1 cellular context compared by ENCODE assay signal in the genomic region with DNA sequence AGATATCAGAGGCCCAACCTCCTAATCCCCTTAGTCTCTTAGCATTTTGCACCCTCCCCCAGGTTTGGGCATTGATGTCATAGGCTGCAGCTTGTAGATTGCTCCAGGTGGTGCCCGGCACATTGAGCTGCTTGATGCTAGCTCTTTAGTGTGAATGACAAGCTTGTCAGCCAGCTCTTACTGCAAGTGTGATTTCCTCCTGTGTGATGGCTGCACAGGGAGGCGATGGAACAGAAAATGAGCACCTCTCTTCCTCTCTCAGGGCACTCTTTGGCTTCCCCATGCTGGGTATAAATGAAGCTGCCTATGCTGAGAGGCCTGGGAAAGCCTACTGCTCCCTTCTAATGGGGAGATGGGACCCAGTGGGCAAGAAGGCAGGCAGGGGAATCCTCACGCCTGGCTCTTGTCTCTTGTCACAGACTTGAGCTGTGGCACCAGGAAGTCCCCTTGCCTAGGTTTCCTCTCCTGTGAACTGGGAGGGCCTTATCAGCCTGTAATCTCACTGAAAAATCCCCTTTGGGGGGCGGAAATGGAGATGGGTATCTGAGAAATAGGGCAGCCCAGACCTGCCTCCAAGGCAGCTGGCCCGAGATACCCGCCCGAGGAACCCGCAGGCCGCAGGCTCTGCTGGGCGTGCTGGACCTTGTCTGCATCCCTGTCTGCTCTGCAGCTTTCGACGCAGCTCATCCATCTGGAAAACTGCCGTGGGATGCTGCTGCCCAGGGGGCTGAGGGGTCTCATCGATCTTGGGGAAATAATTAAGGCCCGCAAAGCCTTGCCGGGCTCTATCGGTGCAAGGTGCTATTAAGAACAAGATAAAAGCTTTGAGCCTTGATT.
TF ChIP-seq lines count a peak whose summit lies in the region.

No MANE protein-coding gene starts in this region.

TF ChIP-seq in HepG2, 621 proteins besides CTCF, POLR2A, EP300 and RAD21 (continued from another document):
- TF ChIP-seq, protein P1, sequence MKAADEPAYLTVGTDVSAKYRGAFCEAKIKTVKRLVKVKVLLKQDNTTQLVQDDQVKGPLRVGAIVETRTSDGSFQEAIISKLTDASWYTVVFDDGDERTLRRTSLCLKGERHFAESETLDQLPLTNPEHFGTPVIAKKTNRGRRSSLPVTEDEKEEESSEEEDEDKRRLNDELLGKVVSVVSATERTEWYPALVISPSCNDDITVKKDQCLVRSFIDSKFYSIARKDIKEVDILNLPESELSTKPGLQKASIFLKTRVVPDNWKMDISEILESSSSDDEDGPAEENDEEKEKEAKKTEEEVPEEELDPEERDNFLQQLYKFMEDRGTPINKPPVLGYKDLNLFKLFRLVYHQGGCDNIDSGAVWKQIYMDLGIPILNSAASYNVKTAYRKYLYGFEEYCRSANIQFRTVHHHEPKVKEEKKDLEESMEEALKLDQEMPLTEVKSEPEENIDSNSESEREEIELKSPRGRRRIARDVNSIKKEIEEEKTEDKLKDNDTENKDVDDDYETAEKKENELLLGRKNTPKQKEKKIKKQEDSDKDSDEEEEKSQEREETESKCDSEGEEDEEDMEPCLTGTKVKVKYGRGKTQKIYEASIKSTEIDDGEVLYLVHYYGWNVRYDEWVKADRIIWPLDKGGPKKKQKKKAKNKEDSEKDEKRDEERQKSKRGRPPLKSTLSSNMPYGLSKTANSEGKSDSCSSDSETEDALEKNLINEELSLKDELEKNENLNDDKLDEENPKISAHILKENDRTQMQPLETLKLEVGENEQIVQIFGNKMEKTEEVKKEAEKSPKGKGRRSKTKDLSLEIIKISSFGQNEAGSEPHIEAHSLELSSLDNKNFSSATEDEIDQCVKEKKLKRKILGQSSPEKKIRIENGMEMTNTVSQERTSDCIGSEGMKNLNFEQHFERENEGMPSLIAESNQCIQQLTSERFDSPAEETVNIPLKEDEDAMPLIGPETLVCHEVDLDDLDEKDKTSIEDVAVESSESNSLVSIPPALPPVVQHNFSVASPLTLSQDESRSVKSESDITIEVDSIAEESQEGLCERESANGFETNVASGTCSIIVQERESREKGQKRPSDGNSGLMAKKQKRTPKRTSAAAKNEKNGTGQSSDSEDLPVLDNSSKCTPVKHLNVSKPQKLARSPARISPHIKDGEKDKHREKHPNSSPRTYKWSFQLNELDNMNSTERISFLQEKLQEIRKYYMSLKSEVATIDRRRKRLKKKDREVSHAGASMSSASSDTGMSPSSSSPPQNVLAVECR (CRISPR knock-in tag; IDR thresholded peaks at IDR 0.05; ENCODE audit: borderline replicate concordance) = no peak
- TF ChIP-seq, protein P2, sequence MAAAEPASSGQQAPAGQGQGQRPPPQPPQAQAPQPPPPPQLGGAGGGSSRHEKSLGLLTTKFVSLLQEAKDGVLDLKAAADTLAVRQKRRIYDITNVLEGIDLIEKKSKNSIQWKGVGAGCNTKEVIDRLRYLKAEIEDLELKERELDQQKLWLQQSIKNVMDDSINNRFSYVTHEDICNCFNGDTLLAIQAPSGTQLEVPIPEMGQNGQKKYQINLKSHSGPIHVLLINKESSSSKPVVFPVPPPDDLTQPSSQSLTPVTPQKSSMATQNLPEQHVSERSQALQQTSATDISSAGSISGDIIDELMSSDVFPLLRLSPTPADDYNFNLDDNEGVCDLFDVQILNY (CRISPR knock-in tag; conservative IDR thresholded peaks at IDR 0.05) = no peak
- no peak for TF ChIP-seq ZNF790 (CRISPR knock-in tag; IDR thresholded peaks at IDR 0.05; ENCODE audit: borderline replicate concordance)
- TF ChIP-seq ARID2 (CRISPR knock-in tag; IDR thresholded peaks at IDR 0.05; ENCODE audit: borderline replicate concordance) = no peak
- TF ChIP-seq, protein P3, sequence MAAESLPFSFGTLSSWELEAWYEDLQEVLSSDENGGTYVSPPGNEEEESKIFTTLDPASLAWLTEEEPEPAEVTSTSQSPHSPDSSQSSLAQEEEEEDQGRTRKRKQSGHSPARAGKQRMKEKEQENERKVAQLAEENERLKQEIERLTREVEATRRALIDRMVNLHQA (CRISPR knock-in tag; IDR thresholded peaks at IDR 0.05) = no peak
- no peak for TF ChIP-seq TMF1 (CRISPR knock-in tag; IDR thresholded peaks at IDR 0.05; ENCODE audit: low read depth)
- no peak for TF ChIP-seq CEBPG (CRISPR knock-in tag; IDR thresholded peaks at IDR 0.05)
- TF ChIP-seq, protein P4, sequence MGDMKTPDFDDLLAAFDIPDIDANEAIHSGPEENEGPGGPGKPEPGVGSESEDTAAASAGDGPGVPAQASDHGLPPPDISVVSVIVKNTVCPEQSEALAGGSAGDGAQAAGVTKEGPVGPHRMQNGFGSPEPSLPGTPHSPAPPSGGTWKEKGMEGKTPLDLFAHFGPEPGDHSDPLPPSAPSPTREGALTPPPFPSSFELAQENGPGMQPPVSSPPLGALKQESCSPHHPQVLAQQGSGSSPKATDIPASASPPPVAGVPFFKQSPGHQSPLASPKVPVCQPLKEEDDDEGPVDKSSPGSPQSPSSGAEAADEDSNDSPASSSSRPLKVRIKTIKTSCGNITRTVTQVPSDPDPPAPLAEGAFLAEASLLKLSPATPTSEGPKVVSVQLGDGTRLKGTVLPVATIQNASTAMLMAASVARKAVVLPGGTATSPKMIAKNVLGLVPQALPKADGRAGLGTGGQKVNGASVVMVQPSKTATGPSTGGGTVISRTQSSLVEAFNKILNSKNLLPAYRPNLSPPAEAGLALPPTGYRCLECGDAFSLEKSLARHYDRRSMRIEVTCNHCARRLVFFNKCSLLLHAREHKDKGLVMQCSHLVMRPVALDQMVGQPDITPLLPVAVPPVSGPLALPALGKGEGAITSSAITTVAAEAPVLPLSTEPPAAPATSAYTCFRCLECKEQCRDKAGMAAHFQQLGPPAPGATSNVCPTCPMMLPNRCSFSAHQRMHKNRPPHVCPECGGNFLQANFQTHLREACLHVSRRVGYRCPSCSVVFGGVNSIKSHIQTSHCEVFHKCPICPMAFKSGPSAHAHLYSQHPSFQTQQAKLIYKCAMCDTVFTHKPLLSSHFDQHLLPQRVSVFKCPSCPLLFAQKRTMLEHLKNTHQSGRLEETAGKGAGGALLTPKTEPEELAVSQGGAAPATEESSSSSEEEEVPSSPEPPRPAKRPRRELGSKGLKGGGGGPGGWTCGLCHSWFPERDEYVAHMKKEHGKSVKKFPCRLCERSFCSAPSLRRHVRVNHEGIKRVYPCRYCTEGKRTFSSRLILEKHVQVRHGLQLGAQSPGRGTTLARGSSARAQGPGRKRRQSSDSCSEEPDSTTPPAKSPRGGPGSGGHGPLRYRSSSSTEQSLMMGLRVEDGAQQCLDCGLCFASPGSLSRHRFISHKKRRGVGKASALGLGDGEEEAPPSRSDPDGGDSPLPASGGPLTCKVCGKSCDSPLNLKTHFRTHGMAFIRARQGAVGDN (CRISPR knock-in tag; IDR thresholded peaks at IDR 0.05) = no peak
- TF ChIP-seq, protein P5, sequence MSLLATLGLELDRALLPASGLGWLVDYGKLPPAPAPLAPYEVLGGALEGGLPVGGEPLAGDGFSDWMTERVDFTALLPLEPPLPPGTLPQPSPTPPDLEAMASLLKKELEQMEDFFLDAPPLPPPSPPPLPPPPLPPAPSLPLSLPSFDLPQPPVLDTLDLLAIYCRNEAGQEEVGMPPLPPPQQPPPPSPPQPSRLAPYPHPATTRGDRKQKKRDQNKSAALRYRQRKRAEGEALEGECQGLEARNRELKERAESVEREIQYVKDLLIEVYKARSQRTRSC (CRISPR knock-in tag; IDR thresholded peaks at IDR 0.05; ENCODE audit: low read depth) = no peak
- TF ChIP-seq, protein P6, sequence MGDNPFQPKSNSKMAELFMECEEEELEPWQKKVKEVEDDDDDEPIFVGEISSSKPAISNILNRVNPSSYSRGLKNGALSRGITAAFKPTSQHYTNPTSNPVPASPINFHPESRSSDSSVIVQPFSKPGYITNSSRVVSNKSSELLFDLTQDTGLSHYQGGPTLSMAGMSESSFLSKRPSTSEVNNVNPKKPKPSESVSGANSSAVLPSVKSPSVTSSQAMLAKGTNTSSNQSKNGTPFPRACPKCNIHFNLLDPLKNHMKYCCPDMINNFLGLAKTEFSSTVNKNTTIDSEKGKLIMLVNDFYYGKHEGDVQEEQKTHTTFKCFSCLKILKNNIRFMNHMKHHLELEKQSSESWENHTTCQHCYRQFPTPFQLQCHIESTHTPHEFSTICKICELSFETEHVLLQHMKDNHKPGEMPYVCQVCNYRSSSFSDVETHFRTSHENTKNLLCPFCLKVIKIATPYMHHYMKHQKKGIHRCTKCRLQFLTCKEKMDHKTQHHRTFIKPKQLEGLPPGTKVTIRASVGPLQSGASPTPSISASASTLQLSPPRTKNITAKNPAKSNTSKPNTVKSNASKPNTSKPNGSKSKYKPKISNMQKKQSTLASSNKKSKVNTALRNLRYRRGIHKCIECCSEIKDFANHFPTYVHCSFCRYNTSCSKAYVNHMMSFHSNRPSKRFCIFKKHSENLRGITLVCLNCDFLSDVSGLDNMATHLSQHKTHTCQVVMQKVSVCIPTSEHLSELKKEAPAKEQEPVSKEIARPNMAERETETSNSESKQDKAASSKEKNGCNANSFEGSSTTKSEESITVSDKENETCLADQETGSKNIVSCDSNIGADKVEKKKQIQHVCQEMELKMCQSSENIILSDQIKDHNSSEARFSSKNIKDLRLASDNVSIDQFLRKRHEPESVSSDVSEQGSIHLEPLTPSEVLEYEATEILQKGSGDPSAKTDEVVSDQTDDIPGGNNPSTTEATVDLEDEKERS (CRISPR knock-in tag; IDR thresholded peaks at IDR 0.05) = no peak
- TF ChIP-seq, protein P7, sequence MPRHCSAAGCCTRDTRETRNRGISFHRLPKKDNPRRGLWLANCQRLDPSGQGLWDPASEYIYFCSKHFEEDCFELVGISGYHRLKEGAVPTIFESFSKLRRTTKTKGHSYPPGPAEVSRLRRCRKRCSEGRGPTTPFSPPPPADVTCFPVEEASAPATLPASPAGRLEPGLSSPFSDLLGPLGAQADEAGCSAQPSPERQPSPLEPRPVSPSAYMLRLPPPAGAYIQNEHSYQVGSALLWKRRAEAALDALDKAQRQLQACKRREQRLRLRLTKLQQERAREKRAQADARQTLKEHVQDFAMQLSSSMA (CRISPR knock-in tag; IDR thresholded peaks at IDR 0.05) = no peak
- no peak for TF ChIP-seq SIX4 (CRISPR knock-in tag; IDR thresholded peaks at IDR 0.05)
- TF ChIP-seq NRL (CRISPR knock-in tag; IDR thresholded peaks at IDR 0.05; ENCODE audit: borderline replicate concordance) = no peak
- TF ChIP-seq, protein P8, sequence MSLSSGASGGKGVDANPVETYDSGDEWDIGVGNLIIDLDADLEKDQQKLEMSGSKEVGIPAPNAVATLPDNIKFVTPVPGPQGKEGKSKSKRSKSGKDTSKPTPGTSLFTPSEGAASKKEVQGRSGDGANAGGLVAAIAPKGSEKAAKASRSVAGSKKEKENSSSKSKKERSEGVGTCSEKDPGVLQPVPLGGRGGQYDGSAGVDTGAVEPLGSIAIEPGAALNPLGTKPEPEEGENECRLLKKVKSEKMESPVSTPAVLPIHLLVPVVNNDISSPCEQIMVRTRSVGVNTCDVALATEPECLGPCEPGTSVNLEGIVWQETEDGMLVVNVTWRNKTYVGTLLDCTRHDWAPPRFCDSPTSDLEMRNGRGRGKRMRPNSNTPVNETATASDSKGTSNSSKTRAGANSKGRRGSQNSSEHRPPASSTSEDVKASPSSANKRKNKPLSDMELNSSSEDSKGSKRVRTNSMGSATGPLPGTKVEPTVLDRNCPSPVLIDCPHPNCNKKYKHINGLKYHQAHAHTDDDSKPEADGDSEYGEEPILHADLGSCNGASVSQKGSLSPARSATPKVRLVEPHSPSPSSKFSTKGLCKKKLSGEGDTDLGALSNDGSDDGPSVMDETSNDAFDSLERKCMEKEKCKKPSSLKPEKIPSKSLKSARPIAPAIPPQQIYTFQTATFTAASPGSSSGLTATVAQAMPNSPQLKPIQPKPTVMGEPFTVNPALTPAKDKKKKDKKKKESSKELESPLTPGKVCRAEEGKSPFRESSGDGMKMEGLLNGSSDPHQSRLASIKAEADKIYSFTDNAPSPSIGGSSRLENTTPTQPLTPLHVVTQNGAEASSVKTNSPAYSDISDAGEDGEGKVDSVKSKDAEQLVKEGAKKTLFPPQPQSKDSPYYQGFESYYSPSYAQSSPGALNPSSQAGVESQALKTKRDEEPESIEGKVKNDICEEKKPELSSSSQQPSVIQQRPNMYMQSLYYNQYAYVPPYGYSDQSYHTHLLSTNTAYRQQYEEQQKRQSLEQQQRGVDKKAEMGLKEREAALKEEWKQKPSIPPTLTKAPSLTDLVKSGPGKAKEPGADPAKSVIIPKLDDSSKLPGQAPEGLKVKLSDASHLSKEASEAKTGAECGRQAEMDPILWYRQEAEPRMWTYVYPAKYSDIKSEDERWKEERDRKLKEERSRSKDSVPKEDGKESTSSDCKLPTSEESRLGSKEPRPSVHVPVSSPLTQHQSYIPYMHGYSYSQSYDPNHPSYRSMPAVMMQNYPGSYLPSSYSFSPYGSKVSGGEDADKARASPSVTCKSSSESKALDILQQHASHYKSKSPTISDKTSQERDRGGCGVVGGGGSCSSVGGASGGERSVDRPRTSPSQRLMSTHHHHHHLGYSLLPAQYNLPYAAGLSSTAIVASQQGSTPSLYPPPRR (CRISPR knock-in tag; IDR thresholded peaks at IDR 0.05; ENCODE audit: borderline replicate concordance) = no peak
TF ChIP-seq in HepG2: peak in this region for 0.
